In genomic region chr5:68342693-68343092, GRCh38 we compare ENCODE assay signal across 13 cellular contexts.
"Had no signal": no experiment of that assay in that cellular context is flagged by ENCODE, and none has a peak within 500 bp of the region (broad histone marks: within the 10 kb centered on the region; RNA-seq: fewer than 3 reads in every experiment).

No MANE protein-coding gene starts in this region.

- H3K4me3 ChIP-seq: pancreas, SJSA1 had no signal

- H3K9me3 ChIP-seq: pancreas, SJSA1 had no signal

- H3K36me3 ChIP-seq: pancreas, SJSA1, WERI-Rb-1 had no signal

- H3K27me3 ChIP-seq: pancreas, SJSA1 had no signal

- H3K27ac Mint-ChIP-seq: activated CD4-positive, alpha-beta T cell treated with anti-CD3 and anti-CD28 coated beads for 36 hours; activated CD8-positive, alpha-beta T cell treated with anti-CD3 and anti-CD28 coated beads for 36 hours; activated T-helper 1 cell treated with anti-CD3 and anti-CD28 coated beads, Interleukin-12 subunit alpha, Interleukin-12 subunit beta, Interleukin-2, Interleukin-4 antibody, amounts not matched to agents 30 ng/mL and 10 ng/mL and 1 ng/mL, durations not matched to agents 14 hours and 24 hours and 36 hours; mesothelial cell of epicardium; type B pancreatic cell had no signal

- H3K27ac ChIP-seq: pancreas, SJSA1, WERI-Rb-1 had no signal

- DNase-seq: activated naive CD4-positive, alpha-beta T cell; central memory CD4-positive, alpha-beta T cell; cortex of kidney; effector CD8-positive, alpha-beta T cell; stimulated activated CD4-positive, alpha-beta T cell treated with anti-CD3 and anti-CD28 coated beads, Interleukin-4, amount 100 ng/mL, for 4 hours; WERI-Rb-1 had no signal

- H3K27me3 Mint-ChIP-seq: activated CD4-positive, alpha-beta T cell treated with anti-CD3 and anti-CD28 coated beads for 36 hours; activated CD8-positive, alpha-beta T cell treated with anti-CD3 and anti-CD28 coated beads for 36 hours; type B pancreatic cell had no signal

- H3K4me1 ChIP-seq: SJSA1 had no signal

- H3K4me3 Mint-ChIP-seq: activated CD4-positive, alpha-beta T cell treated with anti-CD3 and anti-CD28 coated beads for 36 hours; activated CD8-positive, alpha-beta T cell treated with anti-CD3 and anti-CD28 coated beads for 36 hours; activated T-helper 1 cell treated with anti-CD3 and anti-CD28 coated beads, Interleukin-12 subunit alpha, Interleukin-12 subunit beta, Interleukin-2, Interleukin-4 antibody, amounts not matched to agents 30 ng/mL and 10 ng/mL and 1 ng/mL, durations not matched to agents 14 hours and 24 hours and 36 hours; mesothelial cell of epicardium; type B pancreatic cell had no signal

- H3K36me3 Mint-ChIP-seq: mesothelial cell of epicardium had no signal
